10 cellular contexts compared by ENCODE assay signal in genomic region chr19:19259741-19260140, GRCh38. TPM values are rescaled to one million over a fixed set of nuclear protein-coding genes. Genes with fewer than 3 reads are reported as not detected.
DNase-seq lines count a peak whose midpoint lies in the region; ATAC-seq lines count a peak whose summit lies in the region.
"Had no signal": no experiment of that assay in that cellular context is flagged by ENCODE, and none has a peak within 500 bp of the region (broad histone marks: within the 10 kb centered on the region; RNA-seq: fewer than 3 reads in every experiment).

No MANE protein-coding gene starts in this region.

- DNase-seq in EH (ENCODE audit: low read depth) (peak; percentile 31), KBM-7 (peak; percentile 59), SW480 (ENCODE audit: low spot score) (peak; percentile 38), left colon (no peak), globus pallidus (ENCODE audit: low spot score) (no peak)
- DNase-seq: naive thymus-derived CD4-positive, alpha-beta T cell had no signal

- intact Hi-C loops in left colon (cut with DNase I, micrococcal nuclease), result no loop called here

- peak; percentile 62 for ATAC-seq in left colon
- no peak for ATAC-seq in GM18517 (IDR thresholded peaks at IDR 0.05; ENCODE audit: unreplicated experiment)
- no peak for ATAC-seq in HG02763 (IDR thresholded peaks at IDR 0.05; ENCODE audit: unreplicated experiment)
- ATAC-seq in HG03460 (IDR thresholded peaks at IDR 0.05; ENCODE audit: unreplicated experiment), result no peak
- ATAC-seq: naive thymus-derived CD4-positive, alpha-beta T cell had no signal

- in situ Hi-C loops in KBM-7 (cut with MboI; ENCODE audit: low pct_unique_long_range_greater_than_20kb, low sequenced_read_pairs), result no loop called here

RNA-seq across cellular contexts. Expression of gene TM6SF2, which starts 13.4 kb away (rescaled TPM):
- total RNA-seq in left colon, result 10 to 100 TPM in 1 of 2 donors, 1 to 10 TPM in 1; 6.9 to 14.3 TPM
- total RNA-seq: PC-9 had no signal

RNA-seq across cellular contexts. Expression of gene NCAN, which starts 48.0 kb away (rescaled TPM):
- not detected for total RNA-seq in left colon
- total RNA-seq: PC-9 had no signal

RNA-seq across cellular contexts. Expression of gene NR2C2AP, which starts 56.5 kb away (rescaled TPM):
- total RNA-seq in left colon, result 10 to 100 TPM in 1 of 2 donors, 1 to 10 TPM in 1; 8.8 to 12.5 TPM

Comparison
In these comparisons a context has a peak if more than half of its experiments do, and no peak if none do; other contexts are left out.
1. DNase-seq: peak in EH (single experiment), KBM-7 (single experiment) and SW480 (single experiment); none in left colon (0 of 2) and globus pallidus (single experiment).